22 cellular contexts compared by ENCODE assay signal in the genomic region with DNA sequence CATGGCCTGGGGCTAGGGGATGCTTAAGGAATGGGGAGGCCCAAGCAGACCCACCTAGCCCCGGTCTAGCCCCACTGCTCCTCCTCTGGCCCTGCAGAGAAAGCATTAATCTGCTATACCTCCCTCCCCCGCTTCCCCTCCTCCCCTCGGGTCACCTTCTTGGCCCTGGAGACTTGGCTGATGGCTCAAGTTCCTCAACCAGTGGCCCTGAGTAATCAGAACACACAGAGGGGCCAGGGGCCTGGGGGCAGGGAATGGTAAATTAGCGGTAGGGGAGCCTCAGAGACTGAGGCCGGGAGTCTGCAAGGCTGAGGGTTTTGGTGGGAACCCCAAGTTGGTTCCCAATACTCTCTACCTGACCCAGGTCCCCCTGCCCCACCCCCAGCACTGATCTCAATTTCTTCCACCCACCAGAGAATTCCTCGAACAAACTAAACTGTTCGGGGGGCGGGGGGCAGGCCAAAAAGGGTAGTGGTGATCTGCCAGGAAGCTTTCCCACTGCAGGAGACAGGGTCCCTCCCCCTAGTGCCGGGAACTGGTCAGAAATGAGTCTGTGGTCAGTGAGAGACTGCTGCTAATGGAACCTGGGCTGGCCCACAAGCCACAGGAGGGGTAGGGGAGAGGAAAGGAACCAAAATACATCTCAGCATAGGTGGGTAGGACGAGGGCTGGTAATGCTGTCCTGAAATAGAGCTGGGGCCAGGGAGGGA. TPM values are rescaled to one million over a fixed set of nuclear protein-coding genes. Genes with fewer than 3 reads are reported as not detected.
"Had no signal": no experiment of that assay in that cellular context is flagged by ENCODE, and none has a peak within 500 bp of the region (broad histone marks: within the 10 kb centered on the region; RNA-seq: fewer than 3 reads in every experiment).

No MANE protein-coding gene starts in this region.

- H3K9me3 Mint-ChIP-seq: activated naive CD4-positive, alpha-beta T cell treated with anti-CD3 and anti-CD28 coated beads, Interleukin-2, amount 50 U/mL, for 24 hours; naive B cell had no signal

- H3K36me3 Mint-ChIP-seq: activated naive CD4-positive, alpha-beta T cell treated with anti-CD3 and anti-CD28 coated beads, Interleukin-2, amount 50 U/mL, for 24 hours; naive B cell had no signal

- DNase-seq: activated CD4-positive, alpha-beta T cell treated with anti-CD3 and anti-CD28 coated beads, Interleukin-2, amount 50 U/mL, for 1 hour; activated CD4-positive, CD25-positive, alpha-beta regulatory T cell treated with anti-CD3 and anti-CD28 coated beads, Interleukin-2, amount 50 U/mL, for 72 hours; activated CD8-positive, alpha-beta memory T cell treated with anti-CD3 and anti-CD28 coated beads, Interleukin-2, amount 50 U/mL, for 4 hours; activated effector memory CD4-positive, alpha-beta T cell treated with anti-CD3 and anti-CD28 coated beads, Interleukin-2, amount 50 U/mL, for 16 hours; activated T-cell treated with anti-CD3 and anti-CD28 coated beads, Interleukin-2, amount 50 U/mL, for 48 hours; adrenal gland; erythroblast; foreskin melanocyte; hypothalamus; left ventricle myocardium superior; mucosa of descending colon; naive B cell; stimulated activated CD4-positive, alpha-beta T cell treated with anti-CD3 and anti-CD28 coated beads, Interleukin-2, amount 100 ng/mL, for 24 hours; stimulated activated naive CD4-positive, alpha-beta T cell treated with Interleukin-2 at 50 U/mL for 16 hours; T-helper 1 cell; T-helper 9 cell; tibial artery had no signal

- H3K27me3 Mint-ChIP-seq: activated naive CD4-positive, alpha-beta T cell treated with anti-CD3 and anti-CD28 coated beads, Interleukin-2, amount 50 U/mL, for 24 hours had no signal

- H3K36me3 ChIP-seq: adrenal gland, neutrophil, tibial artery had no signal

- FAIRE-seq: urothelium cell line had no signal

- H3K27ac ChIP-seq: adrenal gland, neutrophil, tibial artery had no signal

- H3K27me3 ChIP-seq: adrenal gland, dorsolateral prefrontal cortex, tibial artery had no signal

- H3K4me3 ChIP-seq: adrenal gland, dorsolateral prefrontal cortex, mucosa of descending colon, tibial artery had no signal

- H3K27ac Mint-ChIP-seq: activated naive CD4-positive, alpha-beta T cell treated with anti-CD3 and anti-CD28 coated beads, Interleukin-2, amount 50 U/mL, for 24 hours had no signal

- H3K4me3 Mint-ChIP-seq: activated naive CD4-positive, alpha-beta T cell treated with anti-CD3 and anti-CD28 coated beads, Interleukin-2, amount 50 U/mL, for 24 hours; naive B cell had no signal

- H3K9me3 ChIP-seq: adrenal gland, mucosa of descending colon, neutrophil, tibial artery had no signal

RNA-seq across cellular contexts. Expression of a gene that starts 31.5 kb away (rescaled TPM):
- total RNA-seq: chondrocyte had no signal
